ENCODE assay signal across 2 cellular contexts in the genomic region with DNA sequence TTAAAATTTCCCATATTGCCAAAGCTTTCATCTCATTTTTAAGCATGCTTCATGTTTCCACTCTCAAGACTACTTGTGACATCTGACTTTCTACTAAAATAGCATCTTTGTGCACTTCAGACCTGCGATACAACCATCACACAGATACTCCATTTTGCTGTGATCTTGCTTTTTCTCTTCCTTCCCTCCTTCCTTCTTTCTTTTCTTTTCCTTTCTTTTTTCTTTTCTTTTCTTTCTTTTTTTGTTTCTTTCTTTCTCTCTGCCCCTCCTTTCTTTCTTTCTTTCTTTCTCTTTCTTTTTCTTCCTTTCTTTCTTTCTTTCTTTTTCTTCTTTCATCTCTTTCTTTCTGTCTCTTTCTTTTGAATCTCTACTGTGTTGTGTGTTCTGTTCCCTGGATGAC.
A peak's percentile ranks its signal among the peaks of the same experiment; 100 is the strongest.
TF ChIP-seq lines count a peak whose summit lies in the region.

No MANE protein-coding gene starts in this region.

TF ChIP-seq in HEK293, 187 proteins besides CTCF, POLR2A, EP300 and RAD21:
- peak; percentile 75 for TF ChIP-seq PRDM1 (tag by site-specific recombination; IDR thresholded peaks at IDR 0.05)
- TF ChIP-seq ZSCAN4 (tag by site-specific recombination; IDR thresholded peaks at IDR 0.05): no peak
- TF ChIP-seq, protein P1, sequence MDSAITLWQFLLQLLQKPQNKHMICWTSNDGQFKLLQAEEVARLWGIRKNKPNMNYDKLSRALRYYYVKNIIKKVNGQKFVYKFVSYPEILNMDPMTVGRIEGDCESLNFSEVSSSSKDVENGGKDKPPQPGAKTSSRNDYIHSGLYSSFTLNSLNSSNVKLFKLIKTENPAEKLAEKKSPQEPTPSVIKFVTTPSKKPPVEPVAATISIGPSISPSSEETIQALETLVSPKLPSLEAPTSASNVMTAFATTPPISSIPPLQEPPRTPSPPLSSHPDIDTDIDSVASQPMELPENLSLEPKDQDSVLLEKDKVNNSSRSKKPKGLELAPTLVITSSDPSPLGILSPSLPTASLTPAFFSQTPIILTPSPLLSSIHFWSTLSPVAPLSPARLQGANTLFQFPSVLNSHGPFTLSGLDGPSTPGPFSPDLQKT (IDR thresholded peaks at IDR 0.05; ENCODE audit: borderline replicate concordance, low read depth, low read length): no peak
- no peak for TF ChIP-seq ZNF654 (tag by site-specific recombination; IDR thresholded peaks at IDR 0.05; ENCODE audit: low read depth)
- peak; percentile 64 for TF ChIP-seq ZNF366 (tag by site-specific recombination; conservative IDR thresholded peaks at IDR 0.05)

TF ChIP-seq in H1, 55 proteins besides CTCF, POLR2A, EP300 and RAD21:
- TF ChIP-seq, protein P2, sequence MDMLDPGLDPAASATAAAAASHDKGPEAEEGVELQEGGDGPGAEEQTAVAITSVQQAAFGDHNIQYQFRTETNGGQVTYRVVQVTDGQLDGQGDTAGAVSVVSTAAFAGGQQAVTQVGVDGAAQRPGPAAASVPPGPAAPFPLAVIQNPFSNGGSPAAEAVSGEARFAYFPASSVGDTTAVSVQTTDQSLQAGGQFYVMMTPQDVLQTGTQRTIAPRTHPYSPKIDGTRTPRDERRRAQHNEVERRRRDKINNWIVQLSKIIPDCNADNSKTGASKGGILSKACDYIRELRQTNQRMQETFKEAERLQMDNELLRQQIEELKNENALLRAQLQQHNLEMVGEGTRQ (IDR thresholded peaks at IDR 0.05; ENCODE audit: low read length): no peak
- TF ChIP-seq CTBP2 (IDR thresholded peaks at IDR 0.05; ENCODE audit: borderline replicate concordance, insufficient read depth, insufficient read length, low read length): no peak
- TF ChIP-seq POU5F1 (IDR thresholded peaks at IDR 0.05; ENCODE audit: low read depth, low read length): no peak
- TF ChIP-seq CREB1 (IDR thresholded peaks at IDR 0.05): no peak
- no peak for TF ChIP-seq SIX5 (IDR thresholded peaks at IDR 0.05; ENCODE audit: low read depth, low read length)
- no peak for TF ChIP-seq YY1 (IDR thresholded peaks at IDR 0.05; ENCODE audit: low read depth, low read length)
